17 cellular contexts compared by ENCODE assay signal in genomic region chr1:171899838-171900237, GRCh38.
"Had no signal": no experiment of that assay in that cellular context is flagged by ENCODE, and none has a peak within 500 bp of the region (broad histone marks: within the 10 kb centered on the region; RNA-seq: fewer than 3 reads in every experiment).

No MANE protein-coding gene starts in this region.

- H3K27ac Mint-ChIP-seq: activated CD4-positive, alpha-beta memory T cell treated with anti-CD3 and anti-CD28 coated beads for 36 hours; activated CD4-positive, alpha-beta T cell treated with anti-CD3 and anti-CD28 coated beads for 36 hours; activated naive CD8-positive, alpha-beta T cell; activated T-helper 1 cell treated with anti-CD3 and anti-CD28 coated beads, Interleukin-12 subunit alpha, Interleukin-12 subunit beta, Interleukin-2, Interleukin-4 antibody, amounts not matched to agents 30 ng/mL and 10 ng/mL and 1 ng/mL, durations not matched to agents 14 hours and 24 hours and 36 hours; naive thymus-derived CD4-positive, alpha-beta T cell; T-helper 2 cell treated with Interferon-gamma antibody and Interleukin-4, amounts not matched to agents 5 μg/mL and 100 μg/mL, for 36 hours had no signal

- H3K9me3 Mint-ChIP-seq: activated CD4-positive, alpha-beta memory T cell treated with anti-CD3 and anti-CD28 coated beads for 36 hours; activated T-helper 1 cell treated with anti-CD3 and anti-CD28 coated beads, Interleukin-12 subunit alpha, Interleukin-12 subunit beta, Interleukin-2, Interleukin-4 antibody, amounts not matched to agents 30 ng/mL and 10 ng/mL and 1 ng/mL, durations not matched to agents 14 hours and 24 hours and 36 hours; T-helper 2 cell treated with Interferon-gamma antibody and Interleukin-4, amounts not matched to agents 5 μg/mL and 100 μg/mL, for 36 hours; type B pancreatic cell; WTC11 had no signal

- H3K27me3 ChIP-seq: suprapubic skin had no signal

- ATAC-seq: activated CD4-positive, alpha-beta T cell treated with anti-CD3 and anti-CD28 coated beads for 36 hours; mucosa of descending colon; naive thymus-derived CD4-positive, alpha-beta T cell; stimulated activated naive CD8-positive, alpha-beta T cell treated with anti-CD3 and anti-CD28 coated beads, Interleukin-15, Interleukin-2, amounts not matched to agents 100 U/mL and 50 U/mL, for 24 hours had no signal

- DNase-seq: activated CD4-positive, alpha-beta memory T cell treated with anti-CD3 and anti-CD28 coated beads for 36 hours; activated CD4-positive, alpha-beta T cell treated with anti-CD3 and anti-CD28 coated beads for 36 hours; activated gamma-delta T cell treated with Interleukin-2 at 50 U/mL for 16 hours; activated T-cell treated with anti-CD3 and anti-CD28 coated beads for 4 hours; amniotic stem cell; erythroblast; left ventricle myocardium inferior; mucosa of descending colon; naive thymus-derived CD4-positive, alpha-beta T cell; occipital lobe; stimulated activated naive CD8-positive, alpha-beta T cell treated with anti-CD3 and anti-CD28 coated beads, Interleukin-15, Interleukin-2, amounts not matched to agents 100 U/mL and 50 U/mL, for 24 hours had no signal

- H3K27me3 Mint-ChIP-seq: activated CD4-positive, alpha-beta memory T cell treated with anti-CD3 and anti-CD28 coated beads for 36 hours; activated CD4-positive, alpha-beta T cell treated with anti-CD3 and anti-CD28 coated beads for 36 hours; type B pancreatic cell had no signal

- H3K9me3 ChIP-seq: mucosa of descending colon, suprapubic skin had no signal

- H3K4me3 ChIP-seq: left ventricle myocardium inferior, mucosa of descending colon, suprapubic skin had no signal

- H3K27ac ChIP-seq: left ventricle myocardium inferior, suprapubic skin had no signal

- H3K36me3 Mint-ChIP-seq: activated CD4-positive, alpha-beta memory T cell treated with anti-CD3 and anti-CD28 coated beads for 36 hours; type B pancreatic cell; WTC11 had no signal

- H3K4me3 Mint-ChIP-seq: activated CD4-positive, alpha-beta memory T cell treated with anti-CD3 and anti-CD28 coated beads for 36 hours; activated CD4-positive, alpha-beta T cell treated with anti-CD3 and anti-CD28 coated beads for 36 hours; activated naive CD8-positive, alpha-beta T cell; activated T-helper 1 cell treated with anti-CD3 and anti-CD28 coated beads, Interleukin-12 subunit alpha, Interleukin-12 subunit beta, Interleukin-2, Interleukin-4 antibody, amounts not matched to agents 30 ng/mL and 10 ng/mL and 1 ng/mL, durations not matched to agents 14 hours and 24 hours and 36 hours; naive thymus-derived CD4-positive, alpha-beta T cell; T-helper 2 cell treated with Interferon-gamma antibody and Interleukin-4, amounts not matched to agents 5 μg/mL and 100 μg/mL, for 36 hours; type B pancreatic cell; WTC11 had no signal

- H3K36me3 ChIP-seq: left ventricle myocardium inferior, suprapubic skin had no signal
